Comparison of ENCODE assay signal across 11 cellular contexts in the genomic region with DNA sequence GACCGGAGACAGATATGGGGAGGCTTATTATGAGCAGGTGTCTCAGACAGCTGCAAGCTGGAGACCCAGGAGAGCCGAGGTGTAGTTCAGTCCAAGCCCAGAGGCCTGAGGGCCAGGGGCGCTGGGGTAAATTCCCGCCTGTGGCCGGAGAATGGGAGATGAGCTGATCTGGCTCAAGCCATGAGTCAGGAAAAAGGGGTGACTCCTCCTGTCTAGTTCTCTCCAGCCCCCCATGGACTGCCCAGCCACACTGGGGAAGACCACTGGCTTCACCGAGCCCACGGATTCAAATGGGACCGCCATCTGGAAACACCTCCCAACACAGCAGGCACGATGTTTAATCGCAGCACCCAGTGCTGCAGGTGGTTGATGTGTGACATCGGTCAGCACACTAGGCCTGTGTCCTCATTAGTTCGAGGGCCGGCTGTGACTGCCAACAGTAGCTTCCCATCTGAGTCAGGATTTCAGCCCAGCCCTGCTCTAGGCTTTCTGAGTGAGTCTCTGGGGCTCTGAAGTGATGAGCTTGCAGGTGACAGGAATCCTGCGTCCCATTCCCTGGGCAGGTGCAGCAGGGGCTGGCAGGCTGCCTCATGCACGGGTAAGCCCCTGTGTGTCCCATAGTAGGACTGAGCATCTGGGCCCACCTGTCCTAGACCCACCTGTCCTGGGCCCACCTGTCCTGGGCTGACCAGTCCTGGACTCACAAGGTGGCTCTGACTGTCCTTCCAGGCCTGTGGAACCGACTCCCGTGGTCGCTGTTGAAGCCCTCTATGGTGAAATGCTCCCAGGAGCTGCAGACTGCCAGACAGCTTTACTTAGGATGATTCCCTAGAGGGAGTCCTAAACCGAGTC. TPM values are rescaled to one million over a fixed set of nuclear protein-coding genes. Genes with fewer than 3 reads are reported as not detected.
DNase-seq lines count a peak whose midpoint lies in the region; ATAC-seq and TF ChIP-seq lines count a peak whose summit lies in the region.
"Had no signal": no experiment of that assay in that cellular context is flagged by ENCODE, and none has a peak within 500 bp of the region (broad histone marks: within the 10 kb centered on the region; RNA-seq: fewer than 3 reads in every experiment).

No MANE protein-coding gene starts in this region.

- no peaks in the 10 kb centered on the region for H3K9me3 Mint-ChIP-seq in activated T-cell treated with anti-CD3 and anti-CD28 coated beads, Interleukin-2, amount 50 U/mL, for 72 hours
- H3K9me3 Mint-ChIP-seq: CD4-positive, CD25-positive, alpha-beta regulatory T cell; T-cell had no signal

- TF ChIP-seq CTCF in colonic mucosa (IDR thresholded peaks at IDR 0.05) (no peak), stomach (IDR thresholded peaks at IDR 0.05) (no peak)

- peak overlapping the region; percentile 26 for H3K27ac Mint-ChIP-seq in activated T-cell treated with anti-CD3 and anti-CD28 coated beads, Interleukin-2, amount 50 U/mL, for 72 hours
- H3K27ac Mint-ChIP-seq: T-cell had no signal

- H3K4me3 ChIP-seq in colonic mucosa (no peak overlapping the region), stomach (no peak overlapping the region)

- H3K27me3 Mint-ChIP-seq in activated T-cell treated with anti-CD3 and anti-CD28 coated beads, Interleukin-2, amount 50 U/mL, for 72 hours (ENCODE audit: low read depth) = no peaks in the 10 kb centered on the region

- H3K9ac ChIP-seq in colonic mucosa (ENCODE audit: low read depth in 2 of 2, low read length in 2 of 2) = no peak overlapping the region
- H3K9ac ChIP-seq: parathyroid adenoma had no signal

- peaks cover 5 to 13% of the 10 kb centered on the region in 2 donors for H3K36me3 Mint-ChIP-seq in activated T-cell treated with anti-CD3 and anti-CD28 coated beads, Interleukin-2, amount 50 U/mL, for 72 hours (ENCODE audit: insufficient read depth in 2 of 2)
- H3K36me3 Mint-ChIP-seq: CD4-positive, CD25-positive, alpha-beta regulatory T cell; T-cell had no signal

- TF ChIP-seq POLR2A in stomach (IDR thresholded peaks at IDR 0.05) = no peak

- no peak for DNase-seq in activated T-cell treated with anti-CD3 and anti-CD28 coated beads, Interleukin-2, amount 50 U/mL, for 72 hours
- DNase-seq in activated T-cell treated with anti-CD3 and anti-CD28 coated beads for 4 hours (no peak), NCI-H345 (lab: John Stamatoyannopoulos, UW) (peak; percentile 81), colonic mucosa (peak; percentile 12), stomach (peak; percentile 22), SW 1271 (lab: John Stamatoyannopoulos, UW) (no peak)
- DNase-seq: CD4-positive, CD25-positive, alpha-beta regulatory T cell had no signal

- H3K4me1 ChIP-seq in colonic mucosa (no peaks in the 10 kb centered on the region), stomach (peaks cover 12 to 33% (median 15%) of the 10 kb centered on the region in 4 donors)
- H3K4me1 ChIP-seq: parathyroid adenoma had no signal

- no peaks in the 10 kb centered on the region for H3K36me3 ChIP-seq in colonic mucosa
- H3K36me3 ChIP-seq in stomach = no peaks in the 10 kb centered on the region

- H3K4me1 Mint-ChIP-seq in activated T-cell treated with anti-CD3 and anti-CD28 coated beads, Interleukin-2, amount 50 U/mL, for 72 hours (ENCODE audit: low read depth) = peaks cover 81% of the 10 kb centered on the region

- ATAC-seq in activated T-cell treated with anti-CD3 and anti-CD28 coated beads, Interleukin-2, amount 50 U/mL, for 72 hours (replicated peaks in 1 of 2) = no peak
- ATAC-seq in GM21390 (IDR thresholded peaks at IDR 0.05; ENCODE audit: unreplicated experiment) = no peak
- no peak for ATAC-seq in HG03460 (IDR thresholded peaks at IDR 0.05; ENCODE audit: unreplicated experiment)
- ATAC-seq: T-cell had no signal

- intact Hi-C loops in colonic mucosa (cut with DNase I) = no loop called here
- intact Hi-C loops in stomach (cut with DNase I; ENCODE audit: low total_unique reads) = no loop called here

- no peak overlapping the region for H3K27ac ChIP-seq in colonic mucosa
- no peak overlapping the region for H3K27ac ChIP-seq in stomach
- H3K27ac ChIP-seq: parathyroid adenoma had no signal

- WGBS in stomach, 5 donors = 89 to 92% (median 92%) methylated on average over 15 to 19 of the region's 19 CpGs

- TF ChIP-seq EP300 in stomach (IDR thresholded peaks at IDR 0.05) = no peak

- H3K27me3 ChIP-seq in colonic mucosa (peaks cover 8% of the 10 kb centered on the region), stomach (peaks cover 0 to 55% (median 23%) of the 10 kb centered on the region in 3 donors)

- H3K4me3 Mint-ChIP-seq in activated T-cell treated with anti-CD3 and anti-CD28 coated beads, Interleukin-2, amount 50 U/mL, for 72 hours = peak overlapping the region; percentile 41 to 75
- H3K4me3 Mint-ChIP-seq: T-cell had no signal

- H3K9me3 ChIP-seq in colonic mucosa = no peaks in the 10 kb centered on the region
- peaks cover 0 to 5% (median 0%) of the 10 kb centered on the region in 4 donors for H3K9me3 ChIP-seq in stomach

RNA-seq across cellular contexts. Expression of a gene that starts 49.7 kb away (rescaled TPM):
- total RNA-seq in activated T-cell treated with anti-CD3 and anti-CD28 coated beads, Interleukin-2, amount 50 U/mL, for 72 hours = 10 to 100 TPM; 56.0 to 82.2 TPM
- 1 to 10 TPM; 1.9 to 2.1 TPM for total RNA-seq in colonic mucosa
- total RNA-seq in stomach = 10 to 100 TPM in 1 of 5 donors, 1 to 10 TPM in 2, under 1 TPM in 1, not detected in 1; 0.92 to 47.8 (median 1.3) TPM
- 1 to 10 TPM in 1 of 3 donors, under 1 TPM in 2; 0.63 to 1.1 (median 0.93) TPM for polyA plus RNA-seq in stomach

Comparison
In these comparisons a context has a peak if more than half of its experiments do, and no peak if none do; other contexts are left out.
1. DNase-seq: peak in NCI-H345 (single experiment), colonic mucosa (single experiment) and stomach (single experiment); none in activated T-cell treated with anti-CD3 and anti-CD28 coated beads, Interleukin-2, amount 50 U/mL, for 72 hours (0 of 2), activated T-cell treated with anti-CD3 and anti-CD28 coated beads for 4 hours (single experiment) and SW 1271 (0 of 2).